ENCODE assay signal across 23 cellular contexts in the genomic region with DNA sequence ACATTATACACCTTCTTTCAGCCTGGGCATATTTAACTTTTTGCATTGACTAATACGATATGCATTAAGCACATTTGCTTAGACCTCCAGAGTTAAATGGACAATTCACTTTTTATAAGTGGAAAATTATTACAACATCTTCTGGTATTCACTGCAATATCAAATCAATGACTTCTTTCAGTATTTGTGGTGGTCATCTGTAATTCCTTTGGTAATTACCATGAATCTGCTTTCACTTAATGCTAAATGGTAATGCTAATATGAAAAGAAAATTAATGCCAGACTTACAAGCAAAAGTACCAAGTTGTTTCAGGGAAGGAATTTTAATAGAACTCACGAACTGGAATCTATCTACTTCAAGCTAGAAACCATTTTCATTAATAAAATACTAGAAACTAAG. TPM values are rescaled to one million over a fixed set of nuclear protein-coding genes. Genes with fewer than 3 reads are reported as not detected.
DNase-seq lines count a peak whose midpoint lies in the region; ATAC-seq, FAIRE-seq and TF ChIP-seq lines count a peak whose summit lies in the region.
"Had no signal": no experiment of that assay in that cellular context is flagged by ENCODE, and none has a peak within 500 bp of the region (broad histone marks: within the 10 kb centered on the region; RNA-seq: fewer than 3 reads in every experiment).

No MANE protein-coding gene starts in this region.

- H3K4me1 ChIP-seq in A549 = peaks cover 33% of the 10 kb centered on the region; the same call in 2 of the 3 replicates
- H3K4me1 ChIP-seq in DND-41 (ENCODE audit: insufficient read depth, low read length) = peaks cover 20% of the 10 kb centered on the region

- peaks cover 98% of the 10 kb centered on the region for H3K79me2 ChIP-seq in DND-41 (ENCODE audit: insufficient read depth, low read length)

- POLR2A ChIA-PET in A549 (lab: Yijun Ruan, JAX) = no interaction called here

- FAIRE-seq in A549 (lab: Jason Lieb, UNC) = peak; percentile 54

- CTCF ChIA-PET in A549 (lab: Yijun Ruan, JAX) = interaction anchor here (1.2 to 1.5 kb wide), 3 partner anchors 12 to 99 kb away, joined by 3 to 5 read pairs (median 3); no protein-coding TSS in a partner anchor

- no peak for ATAC-seq in A549
- no peak for ATAC-seq in DND-41 (ENCODE audit: insufficient read depth, low read depth)
- no peak for ATAC-seq in HG03571 (IDR thresholded peaks at IDR 0.05; ENCODE audit: unreplicated experiment)
- ATAC-seq in HG03108 (IDR thresholded peaks at IDR 0.05; ENCODE audit: unreplicated experiment) = no peak
- no peak for ATAC-seq in GM21529 (IDR thresholded peaks at IDR 0.05; ENCODE audit: unreplicated experiment)
- ATAC-seq: CD8-positive, alpha-beta T cell; T-helper 17 cell had no signal

- H3K27ac ChIP-seq in A549 (no peak overlapping the region), DND-41 (ENCODE audit: low read length) (no peak overlapping the region)
- H3K27ac ChIP-seq: Peyer's patch, SJCRH30 had no signal

- in situ Hi-C loops in SK-MEL-5 (cut with HindIII; ENCODE audit: low pct_unique_long_range_greater_than_20kb, low sequenced_read_pairs) = no loop called here

- H3K9ac ChIP-seq in DND-41 (ENCODE audit: low read depth, low read length) = no peak overlapping the region

- WGBS in A549 (ENCODE audit: missing lambda C conversion rate) = 93% methylated on average over 2 of the region's 2 CpGs

- H2AFZ ChIP-seq in DND-41 (ENCODE audit: low read depth, low read length) = no peak overlapping the region

- TF ChIP-seq POLR2A in A549 (IDR thresholded peaks at IDR 0.05; ENCODE audit: low read length) = no peak

- no peak overlapping the region for H3K4me3 ChIP-seq in A549
- H3K4me3 ChIP-seq in DND-41 (ENCODE audit: low read depth in 1 of 2, low read length in 2 of 2) = no peak overlapping the region
- H3K4me3 ChIP-seq: HAP-1, MG63, Peyer's patch, SJCRH30 had no signal

- TF ChIP-seq CTCF in A549 (IDR thresholded peaks at IDR 0.05) (no peak), DND-41 (IDR thresholded peaks at IDR 0.05; ENCODE audit: borderline replicate concordance, extremely low read depth, low read length, poor library complexity, severe bottlenecking) (no peak)

- H4K20me1 ChIP-seq in DND-41 (ENCODE audit: insufficient read depth, low read length) = peaks cover 70% of the 10 kb centered on the region

- H3K9me3 ChIP-seq in A549 (no peaks in the 10 kb centered on the region), DND-41 (ENCODE audit: insufficient read depth, low read length, severe bottlenecking) (no peaks in the 10 kb centered on the region)
- H3K9me3 ChIP-seq: HAP-1, MG63, Peyer's patch, SJCRH30 had no signal

- no peak for TF ChIP-seq EP300 in A549 (IDR thresholded peaks at IDR 0.05)

- no peaks in the 10 kb centered on the region for H3K27me3 ChIP-seq in DND-41 (ENCODE audit: insufficient read depth, low read length, poor library complexity)
- H3K27me3 ChIP-seq: MG63, Peyer's patch, SJCRH30 had no signal

- peaks cover 3% of the 10 kb centered on the region for H3K36me3 ChIP-seq in DND-41 (ENCODE audit: insufficient read depth, low read length)
- H3K36me3 ChIP-seq: Peyer's patch had no signal

- H3K4me2 ChIP-seq in A549 (no peak overlapping the region), DND-41 (ENCODE audit: insufficient read depth, low read length) (peak overlapping the region; percentile 25; the same call in 1 of the 2 replicates)

- TF ChIP-seq RAD21 in A549 (conservative IDR thresholded peaks at IDR 0.05 in 1 of 2, IDR thresholded peaks at IDR 0.05 in 1 of 2) = no peak

- DNase-seq in A549 (ENCODE audit: low read depth in 1 of 2, low spot score in 1 of 2) = no peak
- no peak for DNase-seq in DND-41
- DNase-seq in SK-MEL-5 (ENCODE audit: low read depth, low spot score) = peak; percentile 37
- peak; percentile 76 for DNase-seq in fibroblast of gingiva (ENCODE audit: low read depth)
- no peak for DNase-seq in activated CD4-positive, alpha-beta T cell treated with anti-CD3 and anti-CD28 coated beads for 4 hours
- DNase-seq: 8988T; C1 segment of cervical spinal cord; CD8-positive, alpha-beta T cell; DMS53; Kasumi-1; MG63; NCI-H1417 treated with DMSO at 0.1 percent for 48 hours; NCI-H187; NCI-H446; NCI-H526; Peyer's patch; SJCRH30; SW 1271; T-helper 17 cell had no signal

TF ChIP-seq in A549, 52 proteins besides CTCF, POLR2A, EP300 and RAD21:
- TF ChIP-seq REST (IDR thresholded peaks at IDR 0.05) = no peak
- TF ChIP-seq PHF8 (IDR thresholded peaks at IDR 0.05; ENCODE audit: borderline replicate concordance, low read depth) = no peak
- no peak for TF ChIP-seq FOXS1 (CRISPR knock-in tag; IDR thresholded peaks at IDR 0.05)
- no peak for TF ChIP-seq ZC3H11A (IDR thresholded peaks at IDR 0.05)
- TF ChIP-seq USF2 (IDR thresholded peaks at IDR 0.05) = no peak

RNA-seq across cellular contexts. Expression of gene GPATCH8, which starts 6.4 kb away (rescaled TPM):
- polyA plus RNA-seq in A549 (2011; rRNA removed) (24.9 and 27.3 TPM in 2 replicates), A549 (2017; fragmentation: RNase III; extraction: RNeasy Plus Mini Kit Qiagen cat#74134 plus additional on column Dnase treatment) (20.6 to 21.7 TPM (median 21.7 TPM) in 3 replicates)
- polyA plus RNA-seq in A549 (2012; cell fraction: cytosol; rRNA removed) = 10.2 and 11.2 TPM in 2 replicates
- polyA plus RNA-seq in A549 (2012; cell fraction: nucleus; rRNA removed) = 28.3 and 30.8 TPM in 2 replicates
- polyA minus RNA-seq in A549 (2011; rRNA and poly(A)+ RNA removed) = 24.0 and 25.0 TPM in 2 replicates
- 12.0 and 12.3 TPM in 2 replicates for total RNA-seq in SK-MEL-5 (2014; rRNA removed; shearing (Covaris generic))
- polyA plus RNA-seq in SK-MEL-5 (2015; cell fraction: cytosol; rRNA removed) = 21.6 and 23.0 TPM in 2 replicates
- polyA plus RNA-seq in SK-MEL-5 (2015; cell fraction: nucleus; rRNA removed) = 29.5 and 31.0 TPM in 2 replicates

Comparison
In these comparisons a context has a peak if more than half of its experiments do, and no peak if none do; other contexts are left out.
1. DNase-seq: peak in SK-MEL-5 (single experiment) and fibroblast of gingiva (single experiment); none in A549 (0 of 2), DND-41 (single experiment) and activated CD4-positive, alpha-beta T cell treated with anti-CD3 and anti-CD28 coated beads for 4 hours (0 of 2).